ENCODE assay signal across 1 cellular context in the genomic region with DNA sequence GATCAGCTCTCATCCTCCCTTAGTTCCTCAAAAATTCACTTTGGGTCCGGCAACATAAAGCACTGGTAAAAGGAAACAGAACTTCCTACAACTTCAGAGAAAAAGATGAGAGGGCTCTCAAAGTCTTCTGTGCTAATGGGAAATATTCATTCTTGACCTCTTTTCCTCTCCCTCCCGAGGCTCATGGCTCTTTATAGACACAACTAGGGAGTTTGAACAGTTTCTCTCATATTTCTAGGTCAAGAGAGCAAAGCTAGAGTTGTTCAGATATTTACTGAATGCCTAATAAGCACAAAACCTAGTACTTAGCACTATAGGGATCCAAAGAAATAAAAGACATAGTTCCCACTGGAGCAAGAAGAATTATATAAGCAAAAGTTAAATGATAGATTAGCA.
TF ChIP-seq lines count a peak whose summit lies in the region.

No MANE protein-coding gene starts in this region.

TF ChIP-seq in H1, 55 proteins besides CTCF, POLR2A, EP300 and RAD21:
- TF ChIP-seq JUND (IDR thresholded peaks at IDR 0.05; ENCODE audit: low read length) (no peak), CBX8 (IDR thresholded peaks at IDR 0.05; ENCODE audit: borderline replicate concordance, low read depth, low read length) (no peak), KDM4A (IDR thresholded peaks at IDR 0.05; ENCODE audit: low read depth, low read length, severe bottlenecking) (no peak), NRF1 (IDR thresholded peaks at IDR 0.05; ENCODE audit: low read depth, low read length) (no peak), TAF7 (optimal IDR thresholded peaks at IDR 0.05; ENCODE audit: borderline replicate concordance, low read depth, low read length) (no peak), RNF2 (IDR thresholded peaks at IDR 0.05; ENCODE audit: borderline replicate concordance, low read depth, low read length, missing control alignments, poor library complexity, severe bottlenecking) (no peak), E2F6 (IDR thresholded peaks at IDR 0.05) (no peak), POLR2AphosphoS5 (IDR thresholded peaks at IDR 0.05; ENCODE audit: low read depth, low read length) (no peak), ATF3 (IDR thresholded peaks at IDR 0.05; ENCODE audit: insufficient read depth, low read depth, low read length) (no peak), SP4 (IDR thresholded peaks at IDR 0.05; ENCODE audit: low read length) (no peak), SIRT6 (IDR thresholded peaks at IDR 0.05; ENCODE audit: low read length) (no peak), ATF2 (IDR thresholded peaks at IDR 0.05; ENCODE audit: low read length) (no peak)
